In genomic region chr18:35441857-35442595, GRCh38 we compare ENCODE assay signal across 1 cellular context.
TF ChIP-seq lines count a peak whose summit lies in the region.

No MANE protein-coding gene starts in this region.

TF ChIP-seq in IMR-90, 13 proteins besides CTCF, POLR2A, EP300 and RAD21 (continued from another document):
- TF ChIP-seq MXI1 (IDR thresholded peaks at IDR 0.05; ENCODE audit: borderline replicate concordance, low read depth, low read length) (no peak), SMC3 (IDR thresholded peaks at IDR 0.05; ENCODE audit: low read depth, low read length) (no peak), MAFK (IDR thresholded peaks at IDR 0.05; ENCODE audit: low read depth, low read length) (no peak), RFX5 (IDR thresholded peaks at IDR 0.05; ENCODE audit: low read depth, low read length) (no peak), RCOR1 (IDR thresholded peaks at IDR 0.05; ENCODE audit: insufficient replicate concordance, low read length) (no peak), BHLHE40 (IDR thresholded peaks at IDR 0.05; ENCODE audit: low read depth, low read length) (no peak), CHD1 (IDR thresholded peaks at IDR 0.05; ENCODE audit: low read depth, low read length) (no peak), CEBPB (IDR thresholded peaks at IDR 0.05; ENCODE audit: low read depth, low read length) (no peak)
TF ChIP-seq in IMR-90: peak in this region for 0.
